7 cellular contexts compared by ENCODE assay signal in genomic region chr7:140674356-140674800, GRCh38. TPM values are rescaled to one million over a fixed set of nuclear protein-coding genes. Genes with fewer than 3 reads are reported as not detected.
DNase-seq lines count a peak whose midpoint lies in the region; ATAC-seq and TF ChIP-seq lines count a peak whose summit lies in the region.

No MANE protein-coding gene starts in this region.

- peaks cover 23% of the 10 kb centered on the region for H3K36me3 Mint-ChIP-seq in activated CD8-positive, alpha-beta T cell treated with anti-CD3 and anti-CD28 coated beads for 36 hours (ENCODE audit: low read depth)
- H3K36me3 Mint-ChIP-seq in osteocyte (ENCODE audit: unreplicated experiment) = peaks cover 17% of the 10 kb centered on the region

- TF ChIP-seq CTCF in activated CD8-positive, alpha-beta T cell treated with anti-CD3 and anti-CD28 coated beads for 36 hours (IDR thresholded peaks at IDR 0.05) = no peak
- no peak for TF ChIP-seq CTCF in osteocyte (IDR thresholded peaks at IDR 0.05)

- H3K4me3 Mint-ChIP-seq in activated CD8-positive, alpha-beta T cell treated with anti-CD3 and anti-CD28 coated beads for 36 hours = peak overlapping the region; percentile 86
- peak overlapping the region; percentile 73 for H3K4me3 Mint-ChIP-seq in osteocyte (ENCODE audit: unreplicated experiment)

- peak overlapping the region; percentile 57 for H3K27ac Mint-ChIP-seq in activated CD8-positive, alpha-beta T cell treated with anti-CD3 and anti-CD28 coated beads for 36 hours
- H3K27ac Mint-ChIP-seq in osteocyte (ENCODE audit: unreplicated experiment) = no peak overlapping the region

- no peaks in the 10 kb centered on the region for H3K27me3 Mint-ChIP-seq in activated CD8-positive, alpha-beta T cell treated with anti-CD3 and anti-CD28 coated beads for 36 hours
- H3K27me3 Mint-ChIP-seq in osteocyte (ENCODE audit: unreplicated experiment) = no peaks in the 10 kb centered on the region

- peaks cover 35% of the 10 kb centered on the region for H3K4me1 Mint-ChIP-seq in activated CD8-positive, alpha-beta T cell treated with anti-CD3 and anti-CD28 coated beads for 36 hours (ENCODE audit: low read depth)
- peaks cover 30% of the 10 kb centered on the region for H3K4me1 Mint-ChIP-seq in osteocyte (ENCODE audit: unreplicated experiment)

- H3K9me3 Mint-ChIP-seq in activated CD8-positive, alpha-beta T cell treated with anti-CD3 and anti-CD28 coated beads for 36 hours = no peaks in the 10 kb centered on the region
- H3K9me3 Mint-ChIP-seq in osteocyte (ENCODE audit: unreplicated experiment) = no peaks in the 10 kb centered on the region

- CTCF ChIA-PET in activated CD8-positive, alpha-beta T cell treated with anti-CD3 and anti-CD28 coated beads for 36 hours (lab: Charles Lee) = interaction anchor here (0.8 to 2.3 kb wide), 8 partner anchors 12 to 198 kb away, joined by 3 to 7 read pairs (median 4); no protein-coding TSS in a partner anchor

- no peak for DNase-seq in activated CD8-positive, alpha-beta T cell treated with anti-CD3 and anti-CD28 coated beads for 36 hours
- no peak for DNase-seq in osteocyte (ENCODE audit: extremely low spot score, unreplicated experiment)
- no peak for DNase-seq in HPDE6-E6E7 (ENCODE audit: extremely low spot score)

- intact Hi-C loops in activated CD8-positive, alpha-beta T cell treated with anti-CD3 and anti-CD28 coated beads for 36 hours (cut with micrococcal nuclease) = no loop called here

- POLR2A ChIA-PET in activated CD8-positive, alpha-beta T cell treated with anti-CD3 and anti-CD28 coated beads for 36 hours (lab: Charles Lee) = interaction anchor here (1.2 to 3.6 kb wide), 2 partner anchors 10 to 22 kb away, joined by 3 to 14 read pairs; partner anchors contain the start of gene NDUFB2

- ATAC-seq in GM18508 (IDR thresholded peaks at IDR 0.05; ENCODE audit: insufficient read depth, unreplicated experiment) (peak; percentile 31), HG02938 (IDR thresholded peaks at IDR 0.05; ENCODE audit: unreplicated experiment) (peak; percentile 41), HG03095 (IDR thresholded peaks at IDR 0.05; ENCODE audit: unreplicated experiment) (no peak), HG02571 (IDR thresholded peaks at IDR 0.05; ENCODE audit: unreplicated experiment) (no peak)
- no peak for ATAC-seq in activated CD8-positive, alpha-beta T cell treated with anti-CD3 and anti-CD28 coated beads for 36 hours

RNA-seq across cellular contexts. Expression of gene ADCK2, which starts 1.6 kb away (rescaled TPM):
- total RNA-seq in activated CD8-positive, alpha-beta T cell treated with anti-CD3 and anti-CD28 coated beads for 36 hours = 10 to 100 TPM; 20.0 to 21.5 TPM
- 25.7 and 26.1 TPM in 2 replicates for total RNA-seq in osteocyte

RNA-seq across cellular contexts. Expression of gene NDUFB2, which starts 22.1 kb away (rescaled TPM):
- total RNA-seq in activated CD8-positive, alpha-beta T cell treated with anti-CD3 and anti-CD28 coated beads for 36 hours = 100 to 1,000 TPM; 159 to 177 TPM
- total RNA-seq in osteocyte = 177 and 184 TPM in 2 replicates

RNA-seq across cellular contexts. Expression of gene DENND2A, which starts 33.8 kb away (rescaled TPM):
- total RNA-seq in activated CD8-positive, alpha-beta T cell treated with anti-CD3 and anti-CD28 coated beads for 36 hours = not detected
- total RNA-seq in osteocyte = 53.3 and 56.6 TPM in 2 replicates

Comparison
In these comparisons a context has a peak if more than half of its experiments do, and no peak if none do; other contexts are left out.
1. ATAC-seq: peak in GM18508 (single experiment) and HG02938 (single experiment); none in activated CD8-positive, alpha-beta T cell treated with anti-CD3 and anti-CD28 coated beads for 36 hours (single experiment), HG03095 (single experiment) and HG02571 (single experiment).
2. RNA of gene DENND2A, which starts 33.8 kb away (total RNA-seq): 53.3 to 56.6 TPM in osteocyte; not detected in activated CD8-positive, alpha-beta T cell treated with anti-CD3 and anti-CD28 coated beads for 36 hours; every median in the first group is over 10 times any median in the second.